In the genomic region with DNA sequence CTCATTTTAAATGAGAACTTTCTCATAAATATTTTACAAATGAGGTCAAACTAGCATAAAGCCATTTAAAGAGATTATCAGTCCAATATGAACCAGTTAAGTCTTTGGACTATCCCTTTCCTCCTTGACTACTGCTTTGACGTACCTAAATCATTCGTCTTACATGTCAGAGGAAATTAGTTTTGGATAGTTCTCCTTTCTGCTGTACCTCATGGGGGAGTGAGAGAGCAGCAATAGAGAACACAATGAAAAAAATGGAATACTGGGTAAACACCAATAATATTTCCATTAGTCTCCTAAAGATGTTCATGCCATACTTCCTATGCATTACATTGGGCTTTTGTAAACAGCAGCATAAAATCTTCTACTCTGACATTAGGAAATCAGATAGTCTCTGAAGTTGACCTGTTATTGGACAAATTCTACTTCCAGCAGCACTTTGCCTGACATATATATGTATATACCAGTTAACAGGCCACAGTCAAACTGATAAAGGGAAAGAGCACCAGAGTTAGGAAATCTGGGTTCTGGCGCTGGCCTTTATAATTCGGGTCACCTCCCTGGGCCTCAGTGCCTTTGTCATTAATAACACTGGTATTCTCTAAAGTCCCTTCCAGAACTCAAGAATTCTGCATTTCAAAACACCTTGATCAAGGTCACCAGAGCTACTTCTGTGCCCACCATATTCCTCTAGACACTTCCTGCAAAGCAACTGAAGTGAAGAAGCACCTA, we compare ENCODE assay signal across 10 cellular contexts. TPM values are rescaled to one million over a fixed set of nuclear protein-coding genes. Genes with fewer than 3 reads are reported as not detected.
A peak's percentile ranks its signal among the peaks of the same experiment; 100 is the strongest.
DNase-seq lines count a peak whose midpoint lies in the region; ATAC-seq and TF ChIP-seq lines count a peak whose summit lies in the region.
"Had no signal": no experiment of that assay in that cellular context is flagged by ENCODE, and none has a peak within 500 bp of the region (broad histone marks: within the 10 kb centered on the region; RNA-seq: fewer than 3 reads in every experiment).

No MANE protein-coding gene starts in this region.

- POLR2A ChIA-PET in MCF 10A (lab: Yijun Ruan, JAX): interaction anchor here (0.6 kb wide), 1 partner anchor 18 kb away, joined by 3 read pairs; no protein-coding TSS in a partner anchor

- H3K4me1 ChIP-seq in mammary epithelial cell (ENCODE audit: insufficient read depth, low read length) (peaks cover 5% of the 10 kb centered on the region), gastroesophageal sphincter (no peaks in the 10 kb centered on the region), tibial nerve (no peaks in the 10 kb centered on the region), prostate gland (replicated peaks) (no peaks in the 10 kb centered on the region)

- H3K9me3 ChIP-seq in mammary epithelial cell (replicated peaks; ENCODE audit: insufficient read depth, low read length) (no peaks in the 10 kb centered on the region), gastroesophageal sphincter (peaks cover 0 to 4% (median 0%) of the 10 kb centered on the region in 3 donors), tibial nerve (no peaks in the 10 kb centered on the region), prostate gland (no peaks in the 10 kb centered on the region)

- dilution Hi-C loops in mammary epithelial cell (cut with HindIII; ENCODE audit: low sequenced_read_pairs): no loop called here

- no peak overlapping the region for H3K9ac ChIP-seq in mammary epithelial cell (ENCODE audit: insufficient read depth, low read length)

- CTCF ChIA-PET in MCF 10A (lab: Yijun Ruan, JAX) (interaction anchor here (0.5 to 1.0 kb wide), 3 partner anchors 23 to 155 kb away, joined by 3 to 4 read pairs (median 4); no protein-coding TSS in a partner anchor), mammary epithelial cell (lab: Charles Lee; ENCODE audit: low non-redundant PET) (no interaction called here)

- no peaks in the 10 kb centered on the region for H3K79me2 ChIP-seq in mammary epithelial cell (ENCODE audit: insufficient read depth, low read length)

- intact Hi-C loops in MCF 10A (cut with micrococcal nuclease) (loop anchor here (10.0 kb wide), 1 partner anchor 150 kb away; the partner anchor contains the start of gene COX17), mammary epithelial cell (cut with micrococcal nuclease) (loop anchor here (2.0 kb wide), 1 partner anchor 156 kb away; no protein-coding TSS in a partner anchor), prostate gland (cut with DNase I) (loop anchor here (5.0 to 10.0 kb wide), 2 partner anchors 52 to 160 kb away; partner anchors contain the start of gene ADPRH)

- no peak for TF ChIP-seq POLR2A in gastroesophageal sphincter (IDR thresholded peaks at IDR 0.05)
- no peak for TF ChIP-seq POLR2A in tibial nerve (IDR thresholded peaks at IDR 0.05)
- no peak for TF ChIP-seq POLR2A in prostate gland (IDR thresholded peaks at IDR 0.05)

- H3K27me3 Mint-ChIP-seq in MCF 10A (ENCODE audit: insufficient read depth, unreplicated experiment): no peaks in the 10 kb centered on the region
- H3K27me3 Mint-ChIP-seq: CD4-positive, CD25-positive, alpha-beta regulatory T cell had no signal

- H3K36me3 Mint-ChIP-seq in MCF 10A (ENCODE audit: insufficient read depth, unreplicated experiment): peaks cover 30% of the 10 kb centered on the region

- H3K4me3 Mint-ChIP-seq in MCF 10A (ENCODE audit: unreplicated experiment): no peak overlapping the region
- H3K4me3 Mint-ChIP-seq: CD4-positive, CD25-positive, alpha-beta regulatory T cell had no signal

- H3K4me3 ChIP-seq in mammary epithelial cell (replicated peaks in 1 of 3; ENCODE audit: insufficient read depth in 1 of 3, low read depth in 2 of 3, low read length in 3 of 3) (no peak overlapping the region), gastroesophageal sphincter (no peak overlapping the region), tibial nerve (no peak overlapping the region), prostate gland (no peak overlapping the region)

- H3K36me3 ChIP-seq in mammary epithelial cell (ENCODE audit: insufficient read depth, low read length): peaks cover 15% of the 10 kb centered on the region
- peaks cover 5 to 54% of the 10 kb centered on the region in 2 donors for H3K36me3 ChIP-seq in gastroesophageal sphincter
- peaks cover 0 to 44% (median 0%) of the 10 kb centered on the region in 3 donors for H3K36me3 ChIP-seq in tibial nerve
- peaks cover 0 to 5% of the 10 kb centered on the region in 2 donors for H3K36me3 ChIP-seq in prostate gland

- no peak overlapping the region for H2AFZ ChIP-seq in mammary epithelial cell (ENCODE audit: low read depth, low read length)

- 91% methylated on average over 4 of the region's 4 CpGs for WGBS in mammary epithelial cell (ENCODE audit: low coverage, missing lambda C conversion rate)
- WGBS in gastroesophageal sphincter (ENCODE audit: low coverage in 1 of 2), 2 donors: 60 to 68% methylated on average over 3 to 4 of the region's 4 CpGs
- 69 to 70% methylated on average over 4 of the region's 4 CpGs for WGBS in tibial nerve, 2 donors
- 54% methylated on average over 4 of the region's 4 CpGs for WGBS in prostate gland

- no peak for ATAC-seq in gastroesophageal sphincter

- no peak overlapping the region for H3K4me2 ChIP-seq in mammary epithelial cell (ENCODE audit: insufficient read depth, low read depth, low read length)

- H3K27ac ChIP-seq in mammary epithelial cell (ENCODE audit: insufficient read depth, low read depth, low read length) (no peak overlapping the region), gastroesophageal sphincter (peak overlapping the region in 2 of 4 donors; percentile 4 to 15), tibial nerve (no peak overlapping the region), prostate gland (no peak overlapping the region)

- no TSS peak for BruUV-seq in MCF 10A (replicated peaks; lab: Mats Ljungman, UMichigan)
- BruUV-seq in mammary epithelial cell (replicated peaks; lab: Mats Ljungman, UMichigan): no TSS peak

- H3K27ac Mint-ChIP-seq in MCF 10A (ENCODE audit: low read depth, unreplicated experiment): no peak overlapping the region
- H3K27ac Mint-ChIP-seq: CD4-positive, CD25-positive, alpha-beta regulatory T cell had no signal

- TF ChIP-seq CTCF in MCF 10A (IDR thresholded peaks at IDR 0.05; ENCODE audit: unreplicated experiment) (peak; percentile 6), mammary epithelial cell (conservative IDR thresholded peaks at IDR 0.05 in 1 of 2, IDR thresholded peaks at IDR 0.05 in 1 of 2; ENCODE audit: extremely low read depth in 1 of 2, insufficient read depth in 1 of 2, low read depth in 1 of 2, low read length in 2 of 2) (peak in 1 of 2 donors; percentile 49), gastroesophageal sphincter (IDR thresholded peaks at IDR 0.05) (peak in 3 of 4 experiments; percentile 22 to 39 (median 38)), tibial nerve (IDR thresholded peaks at IDR 0.05) (peak in 4 of 5 experiments; percentile 15 to 26 (median 20)), prostate gland (IDR thresholded peaks at IDR 0.05) (peak in 2 of 4 experiments; percentile 32 to 52)

- H4K20me1 ChIP-seq in mammary epithelial cell (ENCODE audit: insufficient read depth, low read length): no peaks in the 10 kb centered on the region

- in situ Hi-C loops in mammary epithelial cell (cut with MboI; ENCODE audit: low sequenced_read_pairs in 2 of 2) (loop anchor here in 1 of 2 donors (25.0 kb wide), 1 partner anchor 162 kb away; the partner anchor contains the start of gene COX17), SK-MEL-5 (cut with HindIII; ENCODE audit: low pct_unique_long_range_greater_than_20kb, low sequenced_read_pairs) (no loop called here)

- H3K9me3 Mint-ChIP-seq in MCF 10A (ENCODE audit: unreplicated experiment): no peaks in the 10 kb centered on the region

- H3K4me1 Mint-ChIP-seq in MCF 10A (ENCODE audit: insufficient read depth, unreplicated experiment): peaks cover 11% of the 10 kb centered on the region

- no peaks in the 10 kb centered on the region for H3K27me3 ChIP-seq in mammary epithelial cell (ENCODE audit: insufficient read depth, low read length)
- H3K27me3 ChIP-seq in gastroesophageal sphincter: no peaks in the 10 kb centered on the region
- no peaks in the 10 kb centered on the region for H3K27me3 ChIP-seq in tibial nerve
- no peaks in the 10 kb centered on the region for H3K27me3 ChIP-seq in prostate gland (replicated peaks; ENCODE audit: insufficient read depth)

- DNase-seq in MCF 10A (ENCODE audit: unreplicated experiment) (no peak), mammary epithelial cell (no peak), SK-MEL-5 (ENCODE audit: low read depth, low spot score) (peak; percentile 55), tibial nerve (ENCODE audit: low spot score in 2 of 2) (peak in 1 of 2 donors; percentile 15), NCI-H187 treated with DMSO at 0.1 percent for 48 hours (lab: John Stamatoyannopoulos, UW) (no peak), prostate gland (ENCODE audit: low spot score) (no peak)
- DNase-seq in stimulated activated CD4-positive, alpha-beta T cell treated with anti-CD3 and anti-CD28 coated beads, Interleukin-12 subunit alpha, Interleukin-12 subunit beta, amount 100 ng/mL, for 4 hours: no peak
- DNase-seq: CD4-positive, CD25-positive, alpha-beta regulatory T cell had no signal

- no peak for TF ChIP-seq EP300 in gastroesophageal sphincter (IDR thresholded peaks at IDR 0.05)
- TF ChIP-seq EP300 in tibial nerve (IDR thresholded peaks at IDR 0.05): no peak

RNA-seq across cellular contexts. Expression of gene TIMMDC1, which starts 26.8 kb away (rescaled TPM):
- total RNA-seq in MCF 10A (2022): 108 and 113 TPM in 2 replicates
- 100 to 1,000 TPM in 1 of 2 donors, 10 to 100 TPM in 1; 55.5 to 127 TPM for total RNA-seq in mammary epithelial cell
- polyA plus RNA-seq in mammary epithelial cell: 71.5 TPM
- polyA minus RNA-seq in mammary epithelial cell: 122 TPM
- 273 and 289 TPM in 2 replicates for total RNA-seq in SK-MEL-5 (2014; rRNA removed; shearing (Covaris generic))
- polyA plus RNA-seq in SK-MEL-5 (2015; cell fraction: cytosol; rRNA removed): 136 and 154 TPM in 2 replicates
- 245 and 330 TPM in 2 replicates for polyA plus RNA-seq in SK-MEL-5 (2015; cell fraction: nucleus; rRNA removed)
- 10 to 100 TPM; 43.9 to 65.7 (median 52.2) TPM for total RNA-seq in gastroesophageal sphincter
- 100 to 1,000 TPM in 1 of 4 donors, 10 to 100 TPM in 3; 57.9 to 104 (median 75.7) TPM for total RNA-seq in tibial nerve
- 10 to 100 TPM; 65.7 to 67.7 TPM for total RNA-seq in prostate gland

RNA-seq across cellular contexts. Expression of gene CD80, which starts 34.3 kb away (rescaled TPM):
- total RNA-seq in MCF 10A (2022) (not detected in 2 replicates), mammary epithelial cell (not detected), gastroesophageal sphincter (under 1 TPM in 1 of 4 donors, not detected in 3; 0.58 TPM), tibial nerve (not detected), prostate gland (not detected)
- not detected for polyA plus RNA-seq in mammary epithelial cell
- polyA minus RNA-seq in mammary epithelial cell: not detected
- not detected in 2 replicates for total RNA-seq in SK-MEL-5 (2014; rRNA removed; shearing (Covaris generic))
- not detected in 2 replicates for polyA plus RNA-seq in SK-MEL-5 (2015; cell fraction: cytosol; rRNA removed)
- polyA plus RNA-seq in SK-MEL-5 (2015; cell fraction: nucleus; rRNA removed): not detected in 2 replicates
- total RNA-seq: H4 had no signal

RNA-seq across cellular contexts. Expression of gene ADPRH, which starts 54.2 kb away (rescaled TPM):
- total RNA-seq in MCF 10A (2022): not detected in 2 replicates
- 1 to 10 TPM; 1.0 to 9.5 TPM for total RNA-seq in mammary epithelial cell
- polyA plus RNA-seq in mammary epithelial cell: 0.99 TPM
- not detected for polyA minus RNA-seq in mammary epithelial cell
- total RNA-seq in SK-MEL-5 (2014; rRNA removed; shearing (Covaris generic)): 1.5 and 1.6 TPM in 2 replicates
- 5.7 and 8.1 TPM in 2 replicates for polyA plus RNA-seq in SK-MEL-5 (2015; cell fraction: cytosol; rRNA removed)
- 2.3 and 4.8 TPM in 2 replicates for polyA plus RNA-seq in SK-MEL-5 (2015; cell fraction: nucleus; rRNA removed)
- total RNA-seq in gastroesophageal sphincter: 10 to 100 TPM; 10.2 to 23.1 (median 15.0) TPM
- total RNA-seq in tibial nerve: 10 to 100 TPM in 2 of 4 donors, 1 to 10 TPM in 2; 7.6 to 12.0 (median 9.1) TPM
- 10 to 100 TPM in 1 of 2 donors, 1 to 10 TPM in 1; 8.2 to 14.8 TPM for total RNA-seq in prostate gland
- total RNA-seq: H4 had no signal

RNA-seq across cellular contexts. Expression of gene POGLUT1, which starts 56.3 kb away (rescaled TPM):
- total RNA-seq in MCF 10A (2022) (22.5 and 25.2 TPM in 2 replicates), mammary epithelial cell (10 to 100 TPM; 22.7 to 23.5 TPM), gastroesophageal sphincter (10 to 100 TPM in 2 of 4 donors, 1 to 10 TPM in 2; 8.8 to 13.4 (median 10.3) TPM), tibial nerve (10 to 100 TPM; 12.7 to 24.5 (median 13.6) TPM), prostate gland (10 to 100 TPM in 1 of 2 donors, 1 to 10 TPM in 1; 7.5 to 14.9 TPM)
- 11.6 TPM for polyA plus RNA-seq in mammary epithelial cell
- polyA minus RNA-seq in mammary epithelial cell: 0.78 TPM
- 24.6 and 24.9 TPM in 2 replicates for total RNA-seq in SK-MEL-5 (2014; rRNA removed; shearing (Covaris generic))
- polyA plus RNA-seq in SK-MEL-5 (2015; cell fraction: cytosol; rRNA removed): 15.2 and 23.1 TPM in 2 replicates
- polyA plus RNA-seq in SK-MEL-5 (2015; cell fraction: nucleus; rRNA removed): 46.3 and 48.1 TPM in 2 replicates
